8 cellular contexts compared by ENCODE assay signal in the genomic region with DNA sequence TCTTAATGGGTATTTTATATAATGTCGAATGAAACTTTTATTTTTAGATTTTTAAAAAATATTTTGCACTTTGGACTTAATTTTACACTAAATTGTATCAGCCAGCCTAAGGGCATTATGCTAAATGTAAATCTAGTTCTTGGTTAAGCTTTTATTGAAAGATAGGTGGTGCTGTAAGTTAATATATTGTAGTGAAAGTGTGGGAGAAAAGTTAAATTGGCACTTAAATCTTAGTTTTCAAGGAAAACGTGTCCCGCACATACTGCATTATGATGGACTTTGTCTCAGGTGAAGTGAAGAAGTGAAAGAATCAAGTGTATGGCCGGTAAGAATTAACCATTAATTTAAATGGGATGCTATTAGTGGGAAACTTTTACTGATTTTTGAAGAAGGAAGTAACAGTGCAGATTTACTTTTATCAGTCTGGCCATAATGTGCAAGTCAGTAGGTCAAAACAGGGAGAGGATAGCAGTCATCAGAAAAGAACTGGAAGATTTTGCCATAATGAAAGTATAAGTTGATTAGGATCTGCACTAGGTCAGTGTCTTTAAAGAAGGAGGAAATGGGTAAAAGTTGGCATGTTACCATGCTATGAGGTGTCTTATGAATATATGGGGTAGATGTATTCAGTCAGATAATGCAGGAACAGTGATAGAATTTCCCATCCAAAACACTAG.
A peak's percentile ranks its signal among the peaks of the same experiment; 100 is the strongest.
DNase-seq lines count a peak whose midpoint lies in the region; ATAC-seq and TF ChIP-seq lines count a peak whose summit lies in the region.

No MANE protein-coding gene starts in this region.

- H3K27ac ChIP-seq in tibial artery: no peak overlapping the region

- intact Hi-C loops in tibial artery (cut with DNase I; ENCODE audit: low total_unique reads): loop anchor here (2.0 kb wide), 1 partner anchor 397 kb away; no protein-coding TSS in a partner anchor

- H3K4me3 ChIP-seq in fibroblast of the aortic adventitia (ENCODE audit: low read depth, low read length): no peak overlapping the region
- no peak overlapping the region for H3K4me3 ChIP-seq in tibial artery

- no peak for DNase-seq in stimulated activated naive CD8-positive, alpha-beta T cell treated with anti-CD3 and anti-CD28 coated beads, Interleukin-15, Interleukin-2, amounts not matched to agents 100 U/mL and 50 U/mL, for 24 hours
- peak in 1 of 34 experiments; percentile 14 for DNase-seq in T-cell
- DNase-seq in fibroblast of the aortic adventitia (ENCODE audit: low read depth): peak; percentile 68
- DNase-seq in tibial artery: no peak
- no peak for DNase-seq in glutamatergic neuron

- peaks cover 28% of the 10 kb centered on the region for H3K4me1 Mint-ChIP-seq in stimulated activated naive CD8-positive, alpha-beta T cell treated with anti-CD3 and anti-CD28 coated beads, Interleukin-15, Interleukin-2, amounts not matched to agents 100 ng/mL and 50 ng/mL, for 24 hours (ENCODE audit: low read depth)
- peaks cover 24 to 35% (median 32%) of the 10 kb centered on the region in 3 donors for H3K4me1 Mint-ChIP-seq in T-cell
- no peaks in the 10 kb centered on the region for H3K4me1 Mint-ChIP-seq in glutamatergic neuron (ENCODE audit: low read depth, unreplicated experiment)

- peaks cover 7% of the 10 kb centered on the region for H3K36me3 Mint-ChIP-seq in stimulated activated naive CD8-positive, alpha-beta T cell treated with anti-CD3 and anti-CD28 coated beads, Interleukin-15, Interleukin-2, amounts not matched to agents 100 ng/mL and 50 ng/mL, for 24 hours (ENCODE audit: low read depth)
- peaks cover 5% of the 10 kb centered on the region for H3K36me3 Mint-ChIP-seq in T-cell
- H3K36me3 Mint-ChIP-seq in glutamatergic neuron (ENCODE audit: unreplicated experiment): no peaks in the 10 kb centered on the region

- peaks cover 0 to 8% (median 0%) of the 10 kb centered on the region in 4 donors for H3K4me1 ChIP-seq in tibial artery

- ATAC-seq in stimulated activated naive CD8-positive, alpha-beta T cell treated with anti-CD3 and anti-CD28 coated beads, Interleukin-15, Interleukin-2, amounts not matched to agents 100 U/mL and 50 U/mL, for 24 hours: no peak
- peak in 3 of 4 experiments; percentile 45 to 56 (median 56) for ATAC-seq in T-cell (replicated peaks in 1 of 4)
- no peak for ATAC-seq in GM18498 (IDR thresholded peaks at IDR 0.05; ENCODE audit: unreplicated experiment)
- ATAC-seq in HG03378 (IDR thresholded peaks at IDR 0.05; ENCODE audit: unreplicated experiment): no peak

- peaks cover 0 to 3% (median 0%) of the 10 kb centered on the region in 3 donors for H3K36me3 ChIP-seq in tibial artery

- no peaks in the 10 kb centered on the region for H3K9me3 ChIP-seq in tibial artery

- TF ChIP-seq CTCF in fibroblast of the aortic adventitia (IDR thresholded peaks at IDR 0.05; ENCODE audit: insufficient read depth, low read length): peak; percentile 47
- TF ChIP-seq CTCF in tibial artery (IDR thresholded peaks at IDR 0.05): peak; percentile 37 to 48
- no peak for TF ChIP-seq CTCF in glutamatergic neuron (IDR thresholded peaks at IDR 0.05; ENCODE audit: partially characterized antibody, unreplicated experiment)

- CTCF ChIA-PET in T-cell (lab: Charles Lee): interaction anchor here (0.6 to 1.9 kb wide), 25 partner anchors 8 to 396 kb away, joined by 3 to 10 read pairs (median 4); no protein-coding TSS in a partner anchor

- peak overlapping the region; percentile 7 for H3K27ac Mint-ChIP-seq in stimulated activated naive CD8-positive, alpha-beta T cell treated with anti-CD3 and anti-CD28 coated beads, Interleukin-15, Interleukin-2, amounts not matched to agents 100 ng/mL and 50 ng/mL, for 24 hours
- peak overlapping the region; percentile 44 to 76 for H3K27ac Mint-ChIP-seq in T-cell
- no peak overlapping the region for H3K27ac Mint-ChIP-seq in glutamatergic neuron (ENCODE audit: unreplicated experiment)

- no peaks in the 10 kb centered on the region for H3K27me3 Mint-ChIP-seq in stimulated activated naive CD8-positive, alpha-beta T cell treated with anti-CD3 and anti-CD28 coated beads, Interleukin-15, Interleukin-2, amounts not matched to agents 100 ng/mL and 50 ng/mL, for 24 hours
- H3K27me3 Mint-ChIP-seq in T-cell (no peaks in the 10 kb centered on the region), glutamatergic neuron (ENCODE audit: unreplicated experiment) (no peaks in the 10 kb centered on the region)

- H3K9me3 Mint-ChIP-seq in stimulated activated naive CD8-positive, alpha-beta T cell treated with anti-CD3 and anti-CD28 coated beads, Interleukin-15, Interleukin-2, amounts not matched to agents 100 ng/mL and 50 ng/mL, for 24 hours: no peaks in the 10 kb centered on the region
- H3K9me3 Mint-ChIP-seq in T-cell (no peaks in the 10 kb centered on the region), glutamatergic neuron (ENCODE audit: unreplicated experiment) (no peaks in the 10 kb centered on the region)

- H3K4me3 Mint-ChIP-seq in stimulated activated naive CD8-positive, alpha-beta T cell treated with anti-CD3 and anti-CD28 coated beads, Interleukin-15, Interleukin-2, amounts not matched to agents 100 ng/mL and 50 ng/mL, for 24 hours: peak overlapping the region; percentile 4
- peak overlapping the region; percentile 7 to 52 (median 26) for H3K4me3 Mint-ChIP-seq in T-cell
- H3K4me3 Mint-ChIP-seq in glutamatergic neuron (ENCODE audit: unreplicated experiment): no peak overlapping the region

- H3K27me3 ChIP-seq in tibial artery: no peaks in the 10 kb centered on the region

- POLR2A ChIA-PET in T-cell (lab: Charles Lee): interaction anchor here (1.0 to 2.2 kb wide), 5 partner anchors 22 to 154 kb away, joined by 3 to 8 read pairs (median 3); no protein-coding TSS in a partner anchor

Comparison
In these comparisons a context has a peak if more than half of its experiments do, and no peak if none do; other contexts are left out.
1. ATAC-seq: peak in T-cell (3 of 4); none in stimulated activated naive CD8-positive, alpha-beta T cell treated with anti-CD3 and anti-CD28 coated beads, Interleukin-15, Interleukin-2, amounts not matched to agents 100 U/mL and 50 U/mL, for 24 hours (single experiment), GM18498 (single experiment) and HG03378 (single experiment).